In the genomic region with DNA sequence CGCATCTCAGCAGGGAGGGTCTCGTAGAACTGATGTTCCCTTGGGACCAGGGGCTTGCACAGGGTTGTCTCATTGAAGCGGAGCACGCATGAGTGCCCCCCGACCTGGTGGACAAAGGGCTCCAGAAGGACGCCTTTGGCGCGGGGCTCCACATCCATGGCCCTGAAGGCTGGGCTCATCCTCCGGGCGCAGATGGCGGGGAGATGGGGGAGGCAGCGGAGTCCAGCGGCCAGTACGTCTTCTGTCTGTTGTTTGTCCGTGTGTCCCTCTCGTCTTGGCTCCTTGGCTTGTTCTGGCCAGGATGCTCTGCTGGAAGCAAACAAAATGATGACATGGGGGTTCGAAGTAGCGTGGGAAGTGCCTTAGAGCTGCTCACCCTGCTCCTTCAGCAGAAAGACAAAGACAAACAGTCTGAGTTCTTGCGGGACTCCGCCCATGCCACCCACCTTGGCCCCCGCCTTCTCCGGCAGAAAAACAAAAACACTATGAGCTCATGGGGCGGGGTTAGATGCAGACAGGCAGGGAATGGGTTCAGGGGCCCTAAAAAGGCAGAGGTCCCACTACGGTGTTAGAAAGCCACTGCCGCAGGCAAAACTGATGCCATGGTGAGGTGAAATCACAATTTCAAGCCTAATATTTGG, we compare ENCODE assay signal across 9 cellular contexts. TPM values are rescaled to one million over a fixed set of nuclear protein-coding genes. Genes with fewer than 3 reads are reported as not detected.
A peak's percentile ranks its signal among the peaks of the same experiment; 100 is the strongest.
DNase-seq lines count a peak whose midpoint lies in the region; ATAC-seq, FAIRE-seq and TF ChIP-seq lines count a peak whose summit lies in the region.
"Had no signal": no experiment of that assay in that cellular context is flagged by ENCODE, and none has a peak within 500 bp of the region (broad histone marks: within the 10 kb centered on the region; RNA-seq: fewer than 3 reads in every experiment).

No MANE protein-coding gene starts in this region.

- no peaks in the 10 kb centered on the region for H3K9me3 Mint-ChIP-seq in naive thymus-derived CD8-positive, alpha-beta T cell

- H3K9me3 ChIP-seq in A549, result no peaks in the 10 kb centered on the region

- TF ChIP-seq POLR2A in A549 (IDR thresholded peaks at IDR 0.05; ENCODE audit: low read length), result no peak

- FAIRE-seq in A549 (lab: Jason Lieb, UNC), result no peak

- peaks cover 15 to 43% (median 25%) of the 10 kb centered on the region in 4 donors for H3K4me1 Mint-ChIP-seq in naive thymus-derived CD8-positive, alpha-beta T cell

- 87% methylated on average over 19 of the region's 25 CpGs for WGBS in A549 (ENCODE audit: missing lambda C conversion rate)

- no peak overlapping the region for H3K4me3 ChIP-seq in A549

- DNase-seq in A549 (ENCODE audit: low read depth in 1 of 2, low spot score in 1 of 2) (no peak), RWPE1 (ENCODE audit: low spot score) (peak; percentile 43), fibroblast of gingiva (ENCODE audit: low read depth) (peak; percentile 41), HuH-7 (ENCODE audit: low spot score) (no peak), NCI-H1417 treated with DMSO at 0.1 percent for 48 hours (lab: John Stamatoyannopoulos, UW) (no peak)
- DNase-seq in naive thymus-derived CD8-positive, alpha-beta T cell, result peak in 1 of 10 donors; percentile 28
- no peak for DNase-seq in NK-92 treated with Interleukin-12 subunit alpha and Interleukin-12 subunit beta, amount 100 ng/mL, for 24 hours (lab: John Stamatoyannopoulos, UW)
- DNase-seq: activated CD4-positive, alpha-beta T cell treated with anti-CD3 and anti-CD28 coated beads, Interleukin-2, amount 50 U/mL, for 1 hour had no signal

- TF ChIP-seq EP300 in A549 (IDR thresholded peaks at IDR 0.05), result no peak

- H3K4me1 ChIP-seq in A549, result peaks cover 26% of the 10 kb centered on the region

- POLR2A ChIA-PET in A549 (lab: Yijun Ruan, JAX) (no interaction called here), RWPE1 (lab: Yijun Ruan, JAX; ENCODE audit: low non-redundant PET) (no interaction called here)
- POLR2A ChIA-PET in naive thymus-derived CD8-positive, alpha-beta T cell (lab: Charles Lee), result interaction anchor here (0.5 kb wide), 1 partner anchor 74 kb away, joined by 3 read pairs; no protein-coding TSS in a partner anchor

- no peak for ATAC-seq in A549
- peak in 1 of 2 donors; percentile 69 for ATAC-seq in naive thymus-derived CD8-positive, alpha-beta T cell
- ATAC-seq in HG02884 (IDR thresholded peaks at IDR 0.05; ENCODE audit: unreplicated experiment), result no peak

- H3K27ac ChIP-seq in A549, result peak overlapping the region; percentile 44 to 65; a peak in 4 of 6 replicates
- H3K27ac ChIP-seq in RWPE1, result peak overlapping the region; percentile 96

- TF ChIP-seq CTCF in A549 (IDR thresholded peaks at IDR 0.05) (no peak), RWPE1 (conservative IDR thresholded peaks at IDR 0.05; ENCODE audit: low read depth) (no peak)

- no peak for TF ChIP-seq RAD21 in A549 (conservative IDR thresholded peaks at IDR 0.05 in 1 of 2, IDR thresholded peaks at IDR 0.05 in 1 of 2)

- H3K36me3 Mint-ChIP-seq in naive thymus-derived CD8-positive, alpha-beta T cell, result peaks cover 0 to 68% (median 5%) of the 10 kb centered on the region in 3 donors

- peak overlapping the region; percentile 32; the same call in 1 of the 3 replicates for H3K4me2 ChIP-seq in A549

- H3K27me3 Mint-ChIP-seq in naive thymus-derived CD8-positive, alpha-beta T cell, result no peaks in the 10 kb centered on the region

- CTCF ChIA-PET in A549 (lab: Yijun Ruan, JAX) (interaction anchor here (1.1 to 1.9 kb wide), 2 partner anchors 9 to 13 kb away, joined by 4 to 6 read pairs; no protein-coding TSS in a partner anchor), RWPE1 (lab: Yijun Ruan, JAX) (interaction anchor here (1.1 kb wide), 1 partner anchor 9 kb away, joined by 5 read pairs; a partner anchor contains a TSS)

- H3K4me3 Mint-ChIP-seq in naive thymus-derived CD8-positive, alpha-beta T cell, result no peak overlapping the region

- peak overlapping the region in 8 of 10 donors; percentile 37 to 82 (median 64) for H3K27ac Mint-ChIP-seq in naive thymus-derived CD8-positive, alpha-beta T cell

TF ChIP-seq in A549, 52 proteins besides CTCF, POLR2A, EP300 and RAD21:
- TF ChIP-seq HOXA7 (CRISPR knock-in tag; IDR thresholded peaks at IDR 0.05) (no peak), POLR2AphosphoS2 (conservative IDR thresholded peaks at IDR 0.05; ENCODE audit: low read length) (peak; percentile 77; the same call in 1 of the 2 replicates)
TF ChIP-seq in A549: peak in this region for 1.

RNA-seq across cellular contexts. Expression of a gene that starts 9.5 kb away (rescaled TPM):
- polyA plus RNA-seq in A549 (2011; rRNA removed) (10.2 and 13.6 TPM in 2 replicates), A549 (2017; fragmentation: RNase III; extraction: RNeasy Plus Mini Kit Qiagen cat#74134 plus additional on column Dnase treatment) (10.8 to 13.2 TPM (median 10.9 TPM) in 3 replicates)
- polyA plus RNA-seq in A549 (2012; cell fraction: cytosol; rRNA removed), result 17.0 and 24.0 TPM in 2 replicates
- polyA plus RNA-seq in A549 (2012; cell fraction: nucleus; rRNA removed), result 35.9 and 48.2 TPM in 2 replicates
- polyA minus RNA-seq in A549 (2011; rRNA and poly(A)+ RNA removed), result 24.5 and 28.5 TPM in 2 replicates
- 10 to 100 TPM; 18.1 to 18.7 TPM for total RNA-seq in naive thymus-derived CD8-positive, alpha-beta T cell
- 10 to 100 TPM in 1 of 3 donors, 1 to 10 TPM in 2; 8.1 to 14.2 (median 8.5) TPM for polyA plus RNA-seq in naive thymus-derived CD8-positive, alpha-beta T cell

RNA-seq across cellular contexts. Expression of a gene that starts 21.8 kb away (rescaled TPM):
- 78.4 and 81.3 TPM in 2 replicates for polyA plus RNA-seq in A549 (2011; rRNA removed)
- polyA plus RNA-seq in A549 (2012; cell fraction: cytosol; rRNA removed), result 83.9 and 87.9 TPM in 2 replicates
- 238 and 242 TPM in 2 replicates for polyA plus RNA-seq in A549 (2012; cell fraction: nucleus; rRNA removed)
- polyA plus RNA-seq in A549 (2017; fragmentation: RNase III; extraction: RNeasy Plus Mini Kit Qiagen cat#74134 plus additional on column Dnase treatment), result 55.6 to 67.1 TPM (median 61.9 TPM) in 3 replicates
- 45.6 and 54.1 TPM in 2 replicates for polyA minus RNA-seq in A549 (2011; rRNA and poly(A)+ RNA removed)
- total RNA-seq in naive thymus-derived CD8-positive, alpha-beta T cell, result 10 to 100 TPM; 88.1 to 91.5 TPM
- 10 to 100 TPM; 46.4 to 58.8 (median 51.4) TPM for polyA plus RNA-seq in naive thymus-derived CD8-positive, alpha-beta T cell

RNA-seq across cellular contexts. Expression of a gene that starts 32.5 kb away (rescaled TPM):
- polyA plus RNA-seq in A549 (2011; rRNA removed), result 2.2 and 3.2 TPM in 2 replicates
- polyA plus RNA-seq in A549 (2012; cell fraction: cytosol; rRNA removed), result 2.2 and 3.3 TPM in 2 replicates
- polyA plus RNA-seq in A549 (2012; cell fraction: nucleus; rRNA removed), result 13.7 and 15.3 TPM in 2 replicates
- 4.6 to 5.2 TPM (median 4.8 TPM) in 3 replicates for polyA plus RNA-seq in A549 (2017; fragmentation: RNase III; extraction: RNeasy Plus Mini Kit Qiagen cat#74134 plus additional on column Dnase treatment)
- polyA minus RNA-seq in A549 (2011; rRNA and poly(A)+ RNA removed), result 7.1 and 7.4 TPM in 2 replicates
- 1 to 10 TPM; 7.1 to 7.9 TPM for total RNA-seq in naive thymus-derived CD8-positive, alpha-beta T cell
- polyA plus RNA-seq in naive thymus-derived CD8-positive, alpha-beta T cell, result under 1 TPM; 0.21 to 0.60 (median 0.42) TPM

RNA-seq across cellular contexts. Expression of a gene that starts 60.0 kb away (rescaled TPM):
- polyA plus RNA-seq in A549 (2011; rRNA removed) (12.5 and 12.7 TPM in 2 replicates), A549 (2017; fragmentation: RNase III; extraction: RNeasy Plus Mini Kit Qiagen cat#74134 plus additional on column Dnase treatment) (20.0 to 25.5 TPM (median 23.2 TPM) in 3 replicates)
- polyA plus RNA-seq in A549 (2012; cell fraction: cytosol; rRNA removed), result 17.4 and 20.3 TPM in 2 replicates
- polyA plus RNA-seq in A549 (2012; cell fraction: nucleus; rRNA removed), result 135 and 159 TPM in 2 replicates
- polyA minus RNA-seq in A549 (2011; rRNA and poly(A)+ RNA removed), result 21.9 and 24.3 TPM in 2 replicates
- 10 to 100 TPM; 28.6 to 30.6 TPM for total RNA-seq in naive thymus-derived CD8-positive, alpha-beta T cell
- 1 to 10 TPM; 3.0 to 3.7 (median 3.5) TPM for polyA plus RNA-seq in naive thymus-derived CD8-positive, alpha-beta T cell

Comparison
In these comparisons a context has a peak if more than half of its experiments do, and no peak if none do; other contexts are left out.
1. DNase-seq: peak in RWPE1 (single experiment) and fibroblast of gingiva (single experiment); none in A549 (0 of 2), HuH-7 (single experiment), NK-92 treated with Interleukin-12 subunit alpha and Interleukin-12 subunit beta, amount 100 ng/mL, for 24 hours (single experiment) and NCI-H1417 treated with DMSO at 0.1 percent for 48 hours (single experiment).